8 cellular contexts compared by ENCODE assay signal in genomic region chr7:42876182-42877068, GRCh38. TPM values are rescaled to one million over a fixed set of nuclear protein-coding genes. Genes with fewer than 3 reads are reported as not detected.
DNase-seq lines count a peak whose midpoint lies in the region; ATAC-seq and TF ChIP-seq lines count a peak whose summit lies in the region.

No MANE protein-coding gene starts in this region.

- H3K4me3 ChIP-seq in fibroblast of pulmonary artery (replicated peaks; ENCODE audit: low read depth, low read length) (no peak overlapping the region), neutrophil (ENCODE audit: low read depth in 1 of 2, low read length in 1 of 2) (no peak overlapping the region)

- peak; percentile 47 to 64 for DNase-seq in AML-193 (lab: John Stamatoyannopoulos, UW)
- peak; percentile 64 for DNase-seq in NCI-H82 (lab: John Stamatoyannopoulos, UW)
- DNase-seq in activated CD8-positive, alpha-beta memory T cell treated with anti-CD3 and anti-CD28 coated beads, Interleukin-2, amount 10 ng/mL, durations not matched to agents 7 days and 5 days, result peak; percentile 67
- peak; percentile 72 for DNase-seq in fibroblast of pulmonary artery (ENCODE audit: low read depth)
- DNase-seq in NCI-H1048 (lab: John Stamatoyannopoulos, UW), result no peak

- no peak overlapping the region for H3K27ac Mint-ChIP-seq in activated CD8-positive, alpha-beta memory T cell treated with anti-CD3 and anti-CD28 coated beads, Interleukin-2, amount 10 ng/mL, durations not matched to agents 7 days and 5 days

- peaks cover 23 to 39% of the 10 kb centered on the region in 2 experiments for H3K4me1 ChIP-seq in neutrophil (ENCODE audit: control insufficient read depth in 1 of 2, insufficient read depth in 1 of 2, low read depth in 1 of 2, low read length in 1 of 2)

- H3K9me3 ChIP-seq in neutrophil, result no peaks in the 10 kb centered on the region

- CTCF ChIA-PET in activated CD8-positive, alpha-beta memory T cell treated with anti-CD3 and anti-CD28 coated beads, Interleukin-2, amount 10 ng/mL, durations not matched to agents 7 days and 5 days (lab: Charles Lee), result interaction anchor here (1.0 to 2.8 kb wide), 10 partner anchors 11 to 935 kb away, joined by 3 to 16 read pairs (median 4); partner anchors contain the start of genes MRPL32 and PSMA2

- no peaks in the 10 kb centered on the region for H3K9me3 Mint-ChIP-seq in activated CD8-positive, alpha-beta memory T cell treated with anti-CD3 and anti-CD28 coated beads, Interleukin-2, amount 10 ng/mL, durations not matched to agents 7 days and 5 days (ENCODE audit: low read depth)

- no peaks in the 10 kb centered on the region for H3K27me3 ChIP-seq in neutrophil

- H3K36me3 Mint-ChIP-seq in activated CD8-positive, alpha-beta memory T cell treated with anti-CD3 and anti-CD28 coated beads, Interleukin-2, amount 10 ng/mL, durations not matched to agents 7 days and 5 days, result no peaks in the 10 kb centered on the region

- ATAC-seq in GM18498 (IDR thresholded peaks at IDR 0.05; ENCODE audit: unreplicated experiment), result peak; percentile 93
- ATAC-seq in HG02884 (IDR thresholded peaks at IDR 0.05; ENCODE audit: unreplicated experiment), result peak; percentile 91
- ATAC-seq in activated CD8-positive, alpha-beta memory T cell treated with anti-CD3 and anti-CD28 coated beads, Interleukin-2, amount 10 ng/mL, durations not matched to agents 7 days and 5 days, result peak; percentile 60

- H3K4me3 Mint-ChIP-seq in activated CD8-positive, alpha-beta memory T cell treated with anti-CD3 and anti-CD28 coated beads, Interleukin-2, amount 10 ng/mL, durations not matched to agents 7 days and 5 days, result no peak overlapping the region

- H3K27ac ChIP-seq in neutrophil, result peak overlapping the region; percentile 84

- H3K36me3 ChIP-seq in neutrophil, result no peaks in the 10 kb centered on the region

- H3K27me3 Mint-ChIP-seq in activated CD8-positive, alpha-beta memory T cell treated with anti-CD3 and anti-CD28 coated beads, Interleukin-2, amount 10 ng/mL, durations not matched to agents 7 days and 5 days, result peaks cover 2% of the 10 kb centered on the region

- H3K4me1 Mint-ChIP-seq in activated CD8-positive, alpha-beta memory T cell treated with anti-CD3 and anti-CD28 coated beads, Interleukin-2, amount 10 ng/mL, durations not matched to agents 7 days and 5 days, result no peaks in the 10 kb centered on the region

- TF ChIP-seq CTCF in fibroblast of pulmonary artery (IDR thresholded peaks at IDR 0.05; ENCODE audit: low read length, missing control alignments), result peak; percentile 84
- TF ChIP-seq CTCF in neutrophil (IDR thresholded peaks at IDR 0.05), result peak; percentile 79

RNA-seq across cellular contexts. Expression of gene C7orf25, which starts 35.4 kb away (rescaled TPM):
- total RNA-seq in activated CD8-positive, alpha-beta memory T cell treated with anti-CD3 and anti-CD28 coated beads, Interleukin-2, amount 10 ng/mL, durations not matched to agents 7 days and 5 days, result 1 to 10 TPM; 5.9 to 6.8 TPM

RNA-seq across cellular contexts. Expression of gene PSMA2, which starts 55.5 kb away (rescaled TPM):
- total RNA-seq in activated CD8-positive, alpha-beta memory T cell treated with anti-CD3 and anti-CD28 coated beads, Interleukin-2, amount 10 ng/mL, durations not matched to agents 7 days and 5 days, result 100 to 1,000 TPM; 135 to 158 TPM

RNA-seq across cellular contexts. Expression of gene MRPL32, which starts 55.8 kb away (rescaled TPM):
- 10 to 100 TPM; 48.5 to 54.4 TPM for total RNA-seq in activated CD8-positive, alpha-beta memory T cell treated with anti-CD3 and anti-CD28 coated beads, Interleukin-2, amount 10 ng/mL, durations not matched to agents 7 days and 5 days
